Comparison of ENCODE assay signal across 8 cellular contexts in genomic region chr18:63322246-63322645, GRCh38. TPM values are rescaled to one million over a fixed set of nuclear protein-coding genes. Genes with fewer than 3 reads are reported as not detected.
DNase-seq lines count a peak whose midpoint lies in the region; ATAC-seq and TF ChIP-seq lines count a peak whose summit lies in the region.

No MANE protein-coding gene starts in this region.

- H3K36me3 ChIP-seq in thoracic aorta, result no peaks in the 10 kb centered on the region

- H2BK12ac ChIP-seq in H9 (ENCODE audit: insufficient read length, low read depth, low read length), result no peak overlapping the region

- peaks cover 19% of the 10 kb centered on the region for H3K23me2 ChIP-seq in H9 (ENCODE audit: insufficient read length, low read depth, low read length, poor library complexity, severe bottlenecking)

- peaks cover 5 to 22% of the 10 kb centered on the region in 2 donors for H3K4me1 ChIP-seq in thoracic aorta (ENCODE audit: control insufficient read depth in 1 of 2, low read depth in 2 of 2)
- H3K4me1 ChIP-seq in H9 (ENCODE audit: insufficient read depth, low read length), result 0 out of 2 replicates have a peak, but pooled peaks cover 2% of the 10 kb centered on the region

- no peak overlapping the region for H3K18ac ChIP-seq in H9 (ENCODE audit: insufficient read length, low read depth, low read length)

- no peak overlapping the region for H3K23ac ChIP-seq in H9 (ENCODE audit: insufficient read length, low read depth, low read length)

- H3K27me3 ChIP-seq in thoracic aorta (replicated peaks; ENCODE audit: insufficient read depth) (no peaks in the 10 kb centered on the region), H9 (ENCODE audit: insufficient read depth, low read length) (peaks cover 10% of the 10 kb centered on the region; the same call in 1 of the 2 replicates)

- no peak overlapping the region for H3K4me3 ChIP-seq in thoracic aorta

- H3K4me3 Mint-ChIP-seq in activated CD4-positive, alpha-beta memory T cell treated with anti-CD3 and anti-CD28 coated beads, Interleukin-2, amount 10 ng/mL, durations not matched to agents 7 days and 5 days, result peak overlapping the region; percentile 17
- no peak overlapping the region for H3K4me3 Mint-ChIP-seq in activated CD4-positive, alpha-beta memory T cell treated with anti-CD3 and anti-CD28 coated beads for 36 hours
- no peak overlapping the region for H3K4me3 Mint-ChIP-seq in H9

- no peak overlapping the region for H2BK15ac ChIP-seq in H9 (ENCODE audit: low read depth, low read length)

- no peak overlapping the region for H2BK5ac ChIP-seq in H9 (ENCODE audit: insufficient read length, low read length)

- H3K9ac ChIP-seq in H9 (ENCODE audit: extremely low read depth, insufficient read length, low read length), result no peak overlapping the region

- H3T11ph ChIP-seq in H9 (ENCODE audit: low read length), result no peak overlapping the region

- H3K56ac ChIP-seq in H9 (ENCODE audit: insufficient read length, low read depth, low read length), result no peak overlapping the region

- peaks cover 20% of the 10 kb centered on the region for H3K4me1 Mint-ChIP-seq in activated CD4-positive, alpha-beta memory T cell treated with anti-CD3 and anti-CD28 coated beads, Interleukin-2, amount 10 ng/mL, durations not matched to agents 7 days and 5 days
- H3K4me1 Mint-ChIP-seq in activated CD4-positive, alpha-beta memory T cell treated with anti-CD3 and anti-CD28 coated beads for 36 hours (ENCODE audit: low read depth), result peaks cover 18% of the 10 kb centered on the region
- H3K4me1 Mint-ChIP-seq in H9, result peaks cover 21 to 35% of the 10 kb centered on the region in 2 experiments

- H3K14ac ChIP-seq in H9 (ENCODE audit: insufficient read depth, low read length), result no peak overlapping the region

- no peak overlapping the region for H3K27ac Mint-ChIP-seq in activated CD4-positive, alpha-beta memory T cell treated with anti-CD3 and anti-CD28 coated beads, Interleukin-2, amount 10 ng/mL, durations not matched to agents 7 days and 5 days
- no peak overlapping the region for H3K27ac Mint-ChIP-seq in activated CD4-positive, alpha-beta memory T cell treated with anti-CD3 and anti-CD28 coated beads for 36 hours
- no peak overlapping the region for H3K27ac Mint-ChIP-seq in H9

- H2AK5ac ChIP-seq in H9 (ENCODE audit: insufficient read length, low read length), result no peak overlapping the region

- H4K8ac ChIP-seq in H9 (replicated peaks; ENCODE audit: insufficient read length, low read depth, low read length), result no peak overlapping the region

- no peak overlapping the region for H3K4ac ChIP-seq in H9 (ENCODE audit: low read depth, low read length)

- DNase-seq in activated CD4-positive, alpha-beta memory T cell treated with anti-CD3 and anti-CD28 coated beads, Interleukin-2, amount 10 ng/mL, durations not matched to agents 7 days and 5 days, result no peak
- no peak for DNase-seq in activated CD4-positive, alpha-beta memory T cell treated with anti-CD3 and anti-CD28 coated beads for 36 hours
- DNase-seq in SIG-M5 treated with dmso at 0.1 percent for 504 hours (lab: John Stamatoyannopoulos, UW; ENCODE audit: unreplicated experiment), result peak; percentile 93
- DNase-seq in fibroblast of peridontal ligament (ENCODE audit: extremely low read depth), result peak; percentile 8
- DNase-seq in thoracic aorta (ENCODE audit: low spot score), result no peak
- DNase-seq in H9, result no peak
- no peak for DNase-seq in DMS79 treated with DMSO at 0.1 percent for 48 hours (lab: John Stamatoyannopoulos, UW)
- no peak for DNase-seq in amniotic stem cell (lab: John Stamatoyannopoulos, UW)

- H4K20me1 ChIP-seq in H9 (ENCODE audit: control insufficient read depth, insufficient read depth, insufficient read length), result no peaks in the 10 kb centered on the region

- CTCF ChIA-PET in activated CD4-positive, alpha-beta memory T cell treated with anti-CD3 and anti-CD28 coated beads, Interleukin-2, amount 10 ng/mL, durations not matched to agents 7 days and 5 days (lab: Charles Lee), result interaction anchor here (0.7 to 7.2 kb wide), 17 partner anchors 8 to 304 kb away, joined by 3 to 74 read pairs (median 7); no protein-coding TSS in a partner anchor
- CTCF ChIA-PET in activated CD4-positive, alpha-beta memory T cell treated with anti-CD3 and anti-CD28 coated beads for 36 hours (lab: Charles Lee), result interaction anchor here (1.0 to 7.4 kb wide), 24 partner anchors 12 to 312 kb away, joined by 3 to 162 read pairs (median 6); no protein-coding TSS in a partner anchor

- peaks cover 21% of the 10 kb centered on the region for H3K36me3 Mint-ChIP-seq in activated CD4-positive, alpha-beta memory T cell treated with anti-CD3 and anti-CD28 coated beads, Interleukin-2, amount 10 ng/mL, durations not matched to agents 7 days and 5 days (ENCODE audit: low read depth)
- H3K36me3 Mint-ChIP-seq in activated CD4-positive, alpha-beta memory T cell treated with anti-CD3 and anti-CD28 coated beads for 36 hours, result peaks cover 19% of the 10 kb centered on the region
- no peaks in the 10 kb centered on the region; a peak in 1 of 7 replicates for H3K36me3 Mint-ChIP-seq in H9 (ENCODE audit: insufficient read depth in 1 of 3, low read depth in 3 of 3)

- H3K27ac ChIP-seq in thoracic aorta, result peak overlapping the region; percentile 66 to 67
- no peak overlapping the region for H3K27ac ChIP-seq in H9 (ENCODE audit: insufficient read length, low read depth, low read length)

- H2BK120ac ChIP-seq in H9 (ENCODE audit: low read depth, low read length, poor library complexity, severe bottlenecking), result no peak overlapping the region

- no CpG with 5 or more reads among the region's 5 CpGs for WGBS in H9 (ENCODE audit: extremely low coverage, insufficient read length, low lambda C conversion rate)

- TF ChIP-seq CTCF in thoracic aorta (IDR thresholded peaks at IDR 0.05) (no peak), H9 (conservative IDR thresholded peaks at IDR 0.05) (no peak)

- H3K27me3 Mint-ChIP-seq in activated CD4-positive, alpha-beta memory T cell treated with anti-CD3 and anti-CD28 coated beads, Interleukin-2, amount 10 ng/mL, durations not matched to agents 7 days and 5 days, result no peaks in the 10 kb centered on the region
- H3K27me3 Mint-ChIP-seq in activated CD4-positive, alpha-beta memory T cell treated with anti-CD3 and anti-CD28 coated beads for 36 hours, result no peaks in the 10 kb centered on the region
- H3K27me3 Mint-ChIP-seq in H9 (ENCODE audit: low read depth), result peaks cover 40% of the 10 kb centered on the region

- H3K79me1 ChIP-seq in H9 (ENCODE audit: insufficient read depth, low read depth, low read length, poor library complexity, severe bottlenecking), result no peaks in the 10 kb centered on the region

- H3K4me2 ChIP-seq in H9 (ENCODE audit: insufficient read depth, insufficient read length, low read length), result no peak overlapping the region

- ATAC-seq in thoracic aorta (ENCODE audit: insufficient number of reproducible peaks, low FRiP score, low read depth), result no peak

- H3K79me2 ChIP-seq in H9 (ENCODE audit: insufficient read depth, low read length), result no peaks in the 10 kb centered on the region

- POLR2A ChIA-PET in activated CD4-positive, alpha-beta memory T cell treated with anti-CD3 and anti-CD28 coated beads, Interleukin-2, amount 10 ng/mL, durations not matched to agents 7 days and 5 days (lab: Charles Lee), result interaction anchor here (1.0 to 2.5 kb wide), 6 partner anchors 18 to 305 kb away, joined by 3 to 12 read pairs (median 4); no protein-coding TSS in a partner anchor
- POLR2A ChIA-PET in activated CD4-positive, alpha-beta memory T cell treated with anti-CD3 and anti-CD28 coated beads for 36 hours (lab: Charles Lee), result interaction anchor here (1.6 kb wide), 1 partner anchor 167 kb away, joined by 5 read pairs; no protein-coding TSS in a partner anchor

- no peak overlapping the region for H4K5ac ChIP-seq in H9 (ENCODE audit: insufficient read length, low read depth, low read length)

- H2AFZ ChIP-seq in H9 (ENCODE audit: low read length), result no peak overlapping the region

- no peak overlapping the region for H2BK20ac ChIP-seq in H9 (ENCODE audit: low read depth, low read length, poor library complexity, severe bottlenecking)

- no peaks in the 10 kb centered on the region for H3K9me3 ChIP-seq in thoracic aorta
- H3K9me3 ChIP-seq in H9 (ENCODE audit: control insufficient read depth, low read depth, low read length), result no peaks in the 10 kb centered on the region

- H3K9me3 Mint-ChIP-seq in activated CD4-positive, alpha-beta memory T cell treated with anti-CD3 and anti-CD28 coated beads, Interleukin-2, amount 10 ng/mL, durations not matched to agents 7 days and 5 days, result no peaks in the 10 kb centered on the region
- H3K9me3 Mint-ChIP-seq in activated CD4-positive, alpha-beta memory T cell treated with anti-CD3 and anti-CD28 coated beads for 36 hours, result no peaks in the 10 kb centered on the region
- H3K9me3 Mint-ChIP-seq in H9, result no peaks in the 10 kb centered on the region; a peak in 1 of 5 replicates

- intact Hi-C loops in activated CD4-positive, alpha-beta memory T cell treated with anti-CD3 and anti-CD28 coated beads for 36 hours (cut with micrococcal nuclease), result loop anchor here (5.0 kb wide), 1 partner anchor 45 kb away; the partner anchor contains the start of gene KDSR

- H4K91ac ChIP-seq in H9 (ENCODE audit: insufficient read length, low read depth, low read length), result no peak overlapping the region

RNA-seq across cellular contexts. Expression of gene BCL2, which starts 2.7 kb away (rescaled TPM):
- 100 to 1,000 TPM; 102 to 109 TPM for total RNA-seq in activated CD4-positive, alpha-beta memory T cell treated with anti-CD3 and anti-CD28 coated beads, Interleukin-2, amount 10 ng/mL, durations not matched to agents 7 days and 5 days
- total RNA-seq in activated CD4-positive, alpha-beta memory T cell treated with anti-CD3 and anti-CD28 coated beads for 36 hours, result 10 to 100 TPM; 66.9 to 67.9 TPM
- total RNA-seq in thoracic aorta, result 10 to 100 TPM; 22.9 to 29.3 TPM
- 1.2 and 1.3 TPM in 2 replicates for total RNA-seq in H9 (2021)

RNA-seq across cellular contexts. Expression of gene KDSR, which starts 44.8 kb away (rescaled TPM):
- 10 to 100 TPM; 60.9 to 66.4 TPM for total RNA-seq in activated CD4-positive, alpha-beta memory T cell treated with anti-CD3 and anti-CD28 coated beads, Interleukin-2, amount 10 ng/mL, durations not matched to agents 7 days and 5 days
- 10 to 100 TPM; 72.8 to 77.2 TPM for total RNA-seq in activated CD4-positive, alpha-beta memory T cell treated with anti-CD3 and anti-CD28 coated beads for 36 hours
- total RNA-seq in thoracic aorta, result 10 to 100 TPM; 46.2 to 72.4 TPM
- 50.0 and 58.5 TPM in 2 replicates for total RNA-seq in H9 (2021)

Comparison
In these comparisons a context has a peak if more than half of its experiments do, and no peak if none do; other contexts are left out.
1. DNase-seq: peak in SIG-M5 treated with dmso at 0.1 percent for 504 hours (single experiment) and fibroblast of peridontal ligament (single experiment); none in activated CD4-positive, alpha-beta memory T cell treated with anti-CD3 and anti-CD28 coated beads, Interleukin-2, amount 10 ng/mL, durations not matched to agents 7 days and 5 days (single experiment), activated CD4-positive, alpha-beta memory T cell treated with anti-CD3 and anti-CD28 coated beads for 36 hours (single experiment), thoracic aorta (single experiment), H9 (single experiment), DMS79 treated with DMSO at 0.1 percent for 48 hours (single experiment) and amniotic stem cell (single experiment).
2. RNA of gene BCL2, which starts 2.7 kb away (total RNA-seq): 102 to 109 TPM in activated CD4-positive, alpha-beta memory T cell treated with anti-CD3 and anti-CD28 coated beads, Interleukin-2, amount 10 ng/mL, durations not matched to agents 7 days and 5 days, 66.9 to 67.9 TPM in activated CD4-positive, alpha-beta memory T cell treated with anti-CD3 and anti-CD28 coated beads for 36 hours and 22.9 to 29.3 TPM in thoracic aorta; 1.2 to 1.3 TPM in H9; every median in the first group is over 10 times any median in the second.